8 cellular contexts compared by ENCODE assay signal in the genomic region with DNA sequence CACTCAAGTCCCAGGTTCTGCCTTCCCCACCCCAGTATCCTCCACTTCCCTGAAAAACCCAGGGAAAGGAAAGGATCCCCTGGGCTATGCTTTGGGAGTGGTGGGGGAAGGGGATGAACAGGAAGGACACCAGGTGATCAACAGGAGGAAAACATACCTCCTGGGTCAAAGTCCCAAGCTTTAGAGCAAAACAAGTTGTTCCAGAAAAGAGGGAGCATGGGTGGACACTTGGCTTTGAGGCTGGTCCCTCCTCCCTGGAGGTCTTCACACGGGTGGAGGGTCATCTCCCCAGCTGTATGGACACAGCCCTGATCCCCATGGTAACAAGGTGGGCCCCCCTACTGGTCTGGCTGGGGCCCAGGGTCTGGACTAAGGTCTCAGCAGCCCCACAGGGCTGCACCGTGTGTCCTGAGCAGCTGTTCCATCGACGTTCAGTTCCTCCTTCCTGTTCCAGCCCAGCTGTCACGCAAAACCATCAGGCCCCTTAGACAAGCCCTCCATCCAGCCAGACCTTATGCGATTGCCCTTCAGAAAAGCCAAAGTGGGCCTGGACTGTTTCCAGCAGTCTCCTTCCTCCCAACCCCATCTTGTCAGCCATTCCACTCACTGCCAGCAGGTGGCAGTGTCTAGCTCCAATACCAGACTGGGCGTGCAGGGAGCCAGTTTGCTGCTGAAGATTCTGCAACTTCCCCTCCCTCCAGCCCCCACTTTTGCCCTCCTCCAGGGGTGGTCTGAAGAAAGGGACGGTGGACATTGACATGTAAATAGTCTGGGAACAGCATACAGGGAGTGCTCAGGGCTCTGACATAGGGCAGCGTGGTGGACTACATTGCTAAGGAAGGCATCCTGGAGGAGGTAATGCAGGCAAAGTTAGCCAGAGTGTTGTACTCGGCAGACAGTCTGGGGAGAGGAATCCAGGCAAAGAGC. TPM values are rescaled to one million over a fixed set of nuclear protein-coding genes. Genes with fewer than 3 reads are reported as not detected.
A peak's percentile ranks its signal among the peaks of the same experiment; 100 is the strongest.
DNase-seq lines count a peak whose midpoint lies in the region; ATAC-seq and TF ChIP-seq lines count a peak whose summit lies in the region.

No MANE protein-coding gene starts in this region.

- no peak for TF ChIP-seq POLR2A in GM18505 (IDR thresholded peaks at IDR 0.05; ENCODE audit: borderline replicate concordance, extremely low read depth, insufficient read depth, insufficient read length)

- intact Hi-C loops in left ventricle myocardium superior (cut with micrococcal nuclease): loop anchor here (10.0 kb wide), 1 partner anchor 72 kb away; no protein-coding TSS in a partner anchor

- ATAC-seq in GM21390 (IDR thresholded peaks at IDR 0.05; ENCODE audit: unreplicated experiment) (peak; percentile 73), left ventricle myocardium superior (peak; percentile 47), GM18505 (IDR thresholded peaks at IDR 0.05; ENCODE audit: unreplicated experiment) (no peak)

- DNase-seq in COLO829 (ENCODE audit: low spot score): peak; percentile 72
- DNase-seq in NAMALWA (ENCODE audit: low spot score): peak; percentile 83
- DNase-seq in T-helper 1 cell: peak; percentile 21 to 60 (median 46)
- DNase-seq in amniotic epithelial cell (ENCODE audit: low read depth): peak; percentile 39
- DNase-seq in left ventricle myocardium superior: peak; percentile 85
- peak; percentile 57 for DNase-seq in renal cortical epithelial cell (ENCODE audit: low read depth)

RNA-seq across cellular contexts. Expression of a gene that starts 2.9 kb away (rescaled TPM):
- total RNA-seq in left ventricle myocardium superior (not detected), renal cortical epithelial cell (288 and 398 TPM in 2 replicates)

RNA-seq across cellular contexts. Expression of a gene that starts 39.3 kb away (rescaled TPM):
- total RNA-seq in left ventricle myocardium superior: 3.7 TPM
- total RNA-seq in renal cortical epithelial cell: 0.35 TPM in 2 replicates

RNA-seq across cellular contexts. Expression of a gene that starts 55.5 kb away (rescaled TPM):
- total RNA-seq in left ventricle myocardium superior (not detected), renal cortical epithelial cell (not detected in 2 replicates)

Comparison
In these comparisons a context has a peak if more than half of its experiments do, and no peak if none do; other contexts are left out.
1. RNA of a gene that starts 2.9 kb away (total RNA-seq): 288 to 398 TPM in renal cortical epithelial cell; not detected in left ventricle myocardium superior (single experiment); every median in the first group is over 100 times any median in the second.
2. Peak in every context shown above with its lines, with median percentiles within 50 percentile points of each other: DNase-seq.